Comparison of ENCODE assay signal across 24 cellular contexts in the genomic region with DNA sequence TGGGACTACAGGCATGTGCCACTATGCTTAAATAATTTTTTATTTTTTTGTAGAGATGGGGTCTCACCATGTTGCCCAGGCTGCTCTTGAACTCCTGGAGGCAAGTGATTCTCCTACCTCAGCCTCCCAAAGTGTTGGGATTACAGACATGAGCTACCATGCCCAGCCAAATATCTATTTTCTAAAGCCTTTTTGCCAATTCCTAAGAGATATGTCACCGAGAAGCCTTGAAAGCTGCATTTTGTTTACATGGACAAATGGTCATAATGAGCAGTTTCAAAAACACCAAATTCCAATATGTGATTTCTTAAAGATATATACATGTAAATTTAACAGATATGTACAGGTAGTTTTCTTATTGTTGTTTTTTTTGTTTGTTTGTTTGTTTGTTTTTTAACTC.
"Had no signal": no experiment of that assay in that cellular context is flagged by ENCODE, and none has a peak within 500 bp of the region (broad histone marks: within the 10 kb centered on the region; RNA-seq: fewer than 3 reads in every experiment).

No MANE protein-coding gene starts in this region.

- H3K79me2 ChIP-seq: hepatocyte had no signal

- H3K27me3 ChIP-seq: hepatocyte, left lung, right lobe of liver, stomach, suprapubic skin, tibial nerve had no signal

- H3K36me3 ChIP-seq: left lung, right lobe of liver had no signal

- H3K4me3 Mint-ChIP-seq: activated B cell treated with CpG ODN at 0.5 μM for 24 hours; activated CD4-positive, alpha-beta memory T cell treated with anti-CD3 and anti-CD28 coated beads for 36 hours; activated naive CD8-positive, alpha-beta T cell treated with anti-CD3 and anti-CD28 coated beads for 36 hours; naive B cell; stimulated activated memory B cell treated with anti-CD40 and anti-IgM and Interleukin-4, amounts not matched to agents 10 μg/mL and 1 μg/mL and 100 μg/mL, for 72 hours had no signal

- H3K27ac ChIP-seq: hepatocyte, left lung, stomach, suprapubic skin, tibial nerve had no signal

- ATAC-seq: left lung; stimulated activated memory B cell treated with anti-CD40 and anti-IgM and Interleukin-4, amounts not matched to agents 10 μg/mL and 1 μg/mL and 100 μg/mL, for 72 hours had no signal

- FAIRE-seq: frontal cortex, urothelium cell line had no signal

- H3K4me1 Mint-ChIP-seq: activated B cell treated with CpG ODN at 0.5 μM for 24 hours; activated naive CD8-positive, alpha-beta T cell treated with anti-CD3 and anti-CD28 coated beads for 36 hours; stimulated activated memory B cell treated with anti-CD40 and anti-IgM and Interleukin-4, amounts not matched to agents 10 μg/mL and 1 μg/mL and 100 μg/mL, for 72 hours had no signal

- H2AFZ ChIP-seq: hepatocyte had no signal

- H3K27me3 Mint-ChIP-seq: activated B cell treated with CpG ODN at 0.5 μM for 24 hours; activated CD4-positive, alpha-beta memory T cell treated with anti-CD3 and anti-CD28 coated beads for 36 hours; activated naive CD8-positive, alpha-beta T cell treated with anti-CD3 and anti-CD28 coated beads for 36 hours; naive B cell; stimulated activated memory B cell treated with anti-CD40 and anti-IgM and Interleukin-4, amounts not matched to agents 10 μg/mL and 1 μg/mL and 100 μg/mL, for 72 hours had no signal

- H3K9me3 ChIP-seq: left lung, right lobe of liver, stomach, suprapubic skin, tibial nerve had no signal

- H3K27ac Mint-ChIP-seq: activated B cell treated with CpG ODN at 0.5 μM for 24 hours; activated CD4-positive, alpha-beta memory T cell treated with anti-CD3 and anti-CD28 coated beads for 36 hours; activated naive CD8-positive, alpha-beta T cell treated with anti-CD3 and anti-CD28 coated beads for 36 hours; naive B cell; stimulated activated memory B cell treated with anti-CD40 and anti-IgM and Interleukin-4, amounts not matched to agents 10 μg/mL and 1 μg/mL and 100 μg/mL, for 72 hours had no signal

- H3K4me2 ChIP-seq: hepatocyte, smooth muscle cell had no signal

- H3K9me3 Mint-ChIP-seq: activated B cell treated with CpG ODN at 0.5 μM for 24 hours; activated CD4-positive, alpha-beta memory T cell treated with anti-CD3 and anti-CD28 coated beads for 36 hours; activated naive CD8-positive, alpha-beta T cell treated with anti-CD3 and anti-CD28 coated beads for 36 hours; naive B cell; stimulated activated memory B cell treated with anti-CD40 and anti-IgM and Interleukin-4, amounts not matched to agents 10 μg/mL and 1 μg/mL and 100 μg/mL, for 72 hours had no signal

- H3K4me3 ChIP-seq: hepatocyte, left lung, lung, smooth muscle cell, stomach, suprapubic skin, tibial nerve had no signal

- DNase-seq: activated B cell treated with CpG ODN at 0.5 μM for 24 hours; activated CD4-positive, alpha-beta memory T cell treated with anti-CD3 and anti-CD28 coated beads for 36 hours; activated CD4-positive, alpha-beta T cell treated with anti-CD3 and anti-CD28 coated beads for 4 hours; activated naive CD4-positive, alpha-beta T cell treated with Interleukin-2 at 50 U/mL for 16 hours; activated naive CD8-positive, alpha-beta T cell treated with anti-CD3 and anti-CD28 coated beads for 36 hours; activated T-cell treated with anti-CD3 and anti-CD28 coated beads, Interleukin-2, amount 50 U/mL, for 48 hours; amniotic stem cell; cortex of kidney; glutamatergic neuron; left lung; naive B cell; nucleus accumbens; right lobe of liver; stimulated activated CD4-positive, alpha-beta T cell treated with anti-CD3 and anti-CD28 coated beads, Interleukin-15, amount 100 ng/mL, for 24 hours; stomach; T1000 had no signal

- H3K4me1 ChIP-seq: left lung, stomach, tibial nerve had no signal
